8 cellular contexts compared by ENCODE assay signal in genomic region chr3:186930143-186930638, GRCh38.
DNase-seq lines count a peak whose midpoint lies in the region; TF ChIP-seq lines count a peak whose summit lies in the region.

ST6GAL1 (plus strand) TSS chr3:186930526; CDS start chr3:187042704, 112,178 bp downstream.

- H3K4me1 ChIP-seq in HAP-1: peaks cover 18% of the 10 kb centered on the region

- in situ Hi-C loops in HAP-1 (cut with MboI; ENCODE audit: low sequenced_read_pairs): loop anchor here (5.0 to 10.0 kb wide), 2 partner anchors 45 to 83 kb away; no protein-coding TSS in a partner anchor

- H3K4me3 ChIP-seq in GM08714 (ENCODE audit: low read length) (peak within 1 kb of the TSS; percentile 78), HAP-1 (peak within 1 kb of the TSS; percentile 91), coronary artery (peak within 1 kb of the TSS; percentile 85)

- H3K36me3 ChIP-seq in HAP-1 (replicated peaks): peaks cover 28% of the 10 kb centered on the region

- peak within 1 kb of the TSS; percentile 81 to 95 for H3K27ac ChIP-seq in coronary artery

- no peaks in the 10 kb centered on the region for H3K9me3 ChIP-seq in HAP-1

- no peaks in the 10 kb centered on the region for H3K27me3 ChIP-seq in HAP-1 (ENCODE audit: low read depth)

- no peak for TF ChIP-seq CTCF in coronary artery (IDR thresholded peaks at IDR 0.05)

- DNase-seq in HAP-1 (ENCODE audit: low spot score in 2 of 2) (peak; percentile 86 to 92), NCI-H1930 (lab: John Stamatoyannopoulos, UW) (peak; percentile 48 to 50), coronary artery (ENCODE audit: low spot score) (peak; percentile 90), left kidney (ENCODE audit: low read depth, low spot score) (peak; percentile 95), NCI-H1048 (lab: John Stamatoyannopoulos, UW) (no peak)
- DNase-seq in activated CD4-positive, alpha-beta T cell treated with anti-CD3 and anti-CD28 coated beads for 4 hours: peak; percentile 69 to 74
- DNase-seq in stimulated activated CD4-positive, alpha-beta T cell treated with anti-CD3 and anti-CD28 coated beads, Interleukin-2, amount 100 ng/mL, for 48 hours: peak; percentile 61
